ENCODE assay signal across 10 cellular contexts in the genomic region with DNA sequence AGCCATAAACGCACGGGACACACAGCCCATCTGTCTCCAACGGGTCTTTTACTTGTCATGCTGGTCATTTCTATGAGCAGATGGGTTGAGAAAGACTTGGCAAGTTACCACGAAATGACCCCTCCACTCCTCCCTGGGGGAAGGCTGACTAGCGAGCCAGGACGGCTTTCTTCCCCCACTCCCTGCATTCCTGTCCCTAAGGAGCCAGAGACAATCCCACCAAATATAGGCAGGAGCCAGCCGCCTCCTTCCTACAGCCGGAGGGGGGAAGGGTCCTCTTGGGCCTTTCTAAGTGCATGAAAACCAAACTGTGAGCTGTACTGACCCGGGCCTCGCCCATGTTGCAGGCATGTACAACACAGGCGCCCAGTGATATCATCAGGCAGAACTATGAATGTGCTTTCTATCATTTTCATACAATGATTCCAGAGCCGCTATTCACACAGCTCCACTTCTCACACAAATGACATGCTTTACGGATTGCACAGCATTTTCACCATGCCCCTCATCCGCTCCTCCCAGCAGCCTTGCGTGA. TPM values are rescaled to one million over a fixed set of nuclear protein-coding genes. Genes with fewer than 3 reads are reported as not detected.
DNase-seq lines count a peak whose midpoint lies in the region; ATAC-seq and TF ChIP-seq lines count a peak whose summit lies in the region.
"Had no signal": no experiment of that assay in that cellular context is flagged by ENCODE, and none has a peak within 500 bp of the region (broad histone marks: within the 10 kb centered on the region; RNA-seq: fewer than 3 reads in every experiment).

No MANE protein-coding gene starts in this region.

- ATAC-seq in GM21737 (IDR thresholded peaks at IDR 0.05; ENCODE audit: unreplicated experiment) (no peak), HG03097 (IDR thresholded peaks at IDR 0.05; ENCODE audit: low FRiP score, unreplicated experiment) (no peak)

- peaks cover 0 to 34% of the 10 kb centered on the region in 2 experiments for H3K4me1 ChIP-seq in neutrophil (ENCODE audit: control insufficient read depth in 1 of 2, insufficient read depth in 1 of 2, low read depth in 1 of 2, low read length in 1 of 2)

- H3K4me3 ChIP-seq in fibroblast of the aortic adventitia (ENCODE audit: low read depth, low read length) (peak overlapping the region; percentile 52), neutrophil (ENCODE audit: low read depth in 1 of 2, low read length in 1 of 2) (no peak overlapping the region)

- no peaks in the 10 kb centered on the region for H3K36me3 ChIP-seq in neutrophil

- H3K9me3 ChIP-seq in neutrophil: no peaks in the 10 kb centered on the region

- H3K27ac ChIP-seq in neutrophil: peak overlapping the region; percentile 47

- TF ChIP-seq CTCF in fibroblast of the aortic adventitia (IDR thresholded peaks at IDR 0.05; ENCODE audit: insufficient read depth, low read length) (no peak), neutrophil (IDR thresholded peaks at IDR 0.05) (no peak)

- peaks cover 7% of the 10 kb centered on the region for H3K27me3 ChIP-seq in neutrophil

- DNase-seq in AG08396 (ENCODE audit: low spot score) (peak; percentile 55), SK-N-DZ (ENCODE audit: low spot score) (peak; percentile 21), fibroblast of the aortic adventitia (ENCODE audit: low read depth) (peak; percentile 95), pons (ENCODE audit: low spot score) (no peak), 8988T (no peak)
- DNase-seq: CD4-positive, CD25-positive, alpha-beta regulatory T cell; nucleus accumbens had no signal

RNA-seq across cellular contexts. Expression of a gene that starts 28.6 kb away (rescaled TPM):
- polyA plus RNA-seq in SK-N-DZ (2014; cell fraction: cytosol; rRNA removed): 20.4 and 24.0 TPM in 2 replicates
- 17.3 and 27.1 TPM in 2 replicates for polyA plus RNA-seq in SK-N-DZ (2014; cell fraction: nucleus; rRNA removed)
- total RNA-seq in fibroblast of the aortic adventitia (ENCODE audit: low replicate concordance): 66.0 and 83.9 TPM in 2 replicates

Comparison
In these comparisons a context has a peak if more than half of its experiments do, and no peak if none do; other contexts are left out.
1. DNase-seq: peak in AG08396 (single experiment), SK-N-DZ (single experiment) and fibroblast of the aortic adventitia (single experiment); none in pons (single experiment) and 8988T (single experiment).